Comparison of ENCODE assay signal across 23 cellular contexts in the genomic region with DNA sequence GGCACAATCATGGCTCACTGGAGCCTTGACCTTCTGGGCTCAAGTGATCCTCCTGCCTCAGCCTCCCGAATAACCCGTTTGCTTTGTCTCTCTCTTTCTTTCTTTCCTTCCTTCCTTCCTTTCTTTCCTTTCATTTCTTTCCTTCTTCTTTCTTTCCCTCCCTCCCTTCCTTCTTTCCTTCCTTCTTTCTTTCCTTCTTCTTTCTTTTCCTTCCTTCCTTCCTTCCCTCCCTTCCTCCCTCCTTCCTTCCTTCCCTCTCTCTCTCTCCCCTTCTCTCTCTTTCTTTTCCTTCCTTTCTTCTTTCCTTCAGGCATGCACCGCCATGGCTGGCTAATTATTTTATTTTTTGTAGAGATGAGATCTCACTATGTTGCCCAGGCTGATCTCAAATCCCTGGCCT. TPM values are rescaled to one million over a fixed set of nuclear protein-coding genes. Genes with fewer than 3 reads are reported as not detected.
DNase-seq lines count a peak whose midpoint lies in the region; ATAC-seq, FAIRE-seq and TF ChIP-seq lines count a peak whose summit lies in the region.
"Had no signal": no experiment of that assay in that cellular context is flagged by ENCODE, and none has a peak within 500 bp of the region (broad histone marks: within the 10 kb centered on the region; RNA-seq: fewer than 3 reads in every experiment).

No MANE protein-coding gene starts in this region.

- H4K20me1 ChIP-seq in astrocyte (ENCODE audit: insufficient read depth, low read length): no peaks in the 10 kb centered on the region
- H4K20me1 ChIP-seq: BLaER1 had no signal

- no peak for ATAC-seq in stimulated activated naive CD8-positive, alpha-beta T cell treated with anti-CD3 and anti-CD28 coated beads, Interleukin-15, Interleukin-2, amounts not matched to agents 100 U/mL and 50 U/mL, for 24 hours

- H3K4me3 ChIP-seq in HEK293 (ENCODE audit: low read depth, low read length) (no peak overlapping the region), astrocyte (ENCODE audit: insufficient read depth, low read depth, low read length) (no peak overlapping the region)
- H3K4me3 ChIP-seq: BLaER1 had no signal

- H3K4me1 ChIP-seq in HEK293 (ENCODE audit: control insufficient read depth, insufficient read depth, low read length): no peaks in the 10 kb centered on the region
- no peaks in the 10 kb centered on the region for H3K4me1 ChIP-seq in astrocyte (ENCODE audit: insufficient read depth, low read length)
- H3K4me1 ChIP-seq: BE2C had no signal

- POLR2A ChIA-PET in HEK293 (lab: Yijun Ruan, JAX): no interaction called here

- H3K27me3 Mint-ChIP-seq in astrocyte (ENCODE audit: low read depth, unreplicated experiment) (peaks cover 9% of the 10 kb centered on the region), glutamatergic neuron (ENCODE audit: unreplicated experiment) (peaks cover 6% of the 10 kb centered on the region)

- H3K27ac ChIP-seq in HEK293 (ENCODE audit: extremely low read depth, low read depth, low read length) (no peak overlapping the region), astrocyte (ENCODE audit: low read depth, low read length) (no peak overlapping the region)
- H3K27ac ChIP-seq: BLaER1 had no signal

- H3K9me3 Mint-ChIP-seq in astrocyte (ENCODE audit: unreplicated experiment) (peaks cover 19% of the 10 kb centered on the region), glutamatergic neuron (ENCODE audit: unreplicated experiment) (peaks cover 21% of the 10 kb centered on the region)

- H3K36me3 Mint-ChIP-seq in astrocyte (ENCODE audit: low read depth, unreplicated experiment) (peaks cover 2% of the 10 kb centered on the region), glutamatergic neuron (ENCODE audit: unreplicated experiment) (peaks cover 19% of the 10 kb centered on the region)
- H3K36me3 Mint-ChIP-seq: CD14-positive monocyte; CD4-positive, alpha-beta memory T cell; CD4-positive, CD25-positive, alpha-beta regulatory T cell; CD8-positive, alpha-beta memory T cell had no signal

- H3K27ac Mint-ChIP-seq in astrocyte (ENCODE audit: unreplicated experiment) (peak overlapping the region; percentile 91), glutamatergic neuron (ENCODE audit: unreplicated experiment) (peak overlapping the region; percentile 82)
- H3K27ac Mint-ChIP-seq: CD14-positive monocyte; CD4-positive, alpha-beta memory T cell; CD4-positive, CD25-positive, alpha-beta regulatory T cell; CD8-positive, alpha-beta memory T cell had no signal

- H3K9me3 ChIP-seq in HEK293 (ENCODE audit: control insufficient read depth, insufficient read depth, low read depth, low read length) (no peaks in the 10 kb centered on the region), astrocyte (ENCODE audit: insufficient read depth, low read depth, low read length) (peaks cover 3% of the 10 kb centered on the region)
- H3K9me3 ChIP-seq: BE2C had no signal

- TF ChIP-seq CTCF in HEK293 (tag by site-specific recombination; IDR thresholded peaks at IDR 0.05): no peak
- no peak for TF ChIP-seq CTCF in astrocyte (IDR thresholded peaks at IDR 0.05; ENCODE audit: insufficient read depth, low read depth, low read length)
- no peak for TF ChIP-seq CTCF in glutamatergic neuron (IDR thresholded peaks at IDR 0.05; ENCODE audit: partially characterized antibody, unreplicated experiment)

- no peaks in the 10 kb centered on the region for H3K79me2 ChIP-seq in astrocyte (ENCODE audit: insufficient read depth, low read length)

- CTCF ChIA-PET in HEK293 (lab: Yijun Ruan, JAX): no interaction called here

- FAIRE-seq in astrocyte (lab: Jason Lieb, UNC): no peak
- FAIRE-seq: A204.1, G401.6, GM12891, GM19239 had no signal

- no peaks in the 10 kb centered on the region for H3K27me3 ChIP-seq in astrocyte (ENCODE audit: insufficient read depth, low read length)
- H3K27me3 ChIP-seq: BE2C, BLaER1 had no signal

- peaks cover 17% of the 10 kb centered on the region for H3K4me1 Mint-ChIP-seq in astrocyte (ENCODE audit: low read depth, unreplicated experiment)
- H3K4me1 Mint-ChIP-seq in glutamatergic neuron (ENCODE audit: low read depth, unreplicated experiment): peaks cover 18% of the 10 kb centered on the region
- H3K4me1 Mint-ChIP-seq: CD14-positive monocyte; CD4-positive, alpha-beta memory T cell; CD4-positive, CD25-positive, alpha-beta regulatory T cell; CD8-positive, alpha-beta memory T cell had no signal

- no peak overlapping the region for H2AFZ ChIP-seq in astrocyte (ENCODE audit: low read depth, low read length)

- H3K36me3 ChIP-seq in HEK293 (ENCODE audit: control insufficient read depth in 2 of 2, insufficient read depth in 1 of 2, low read length in 2 of 2): no peaks in the 10 kb centered on the region
- H3K36me3 ChIP-seq in astrocyte (ENCODE audit: insufficient read depth, low read length): no peaks in the 10 kb centered on the region
- H3K36me3 ChIP-seq: BE2C, BLaER1 had no signal

- H3K9ac ChIP-seq in astrocyte (ENCODE audit: low read length): no peak overlapping the region
- H3K9ac ChIP-seq: BLaER1 had no signal

- DNase-seq in astrocyte (ENCODE audit: low read depth) (no peak), glutamatergic neuron (no peak), DMS153 treated with DMSO at 0.1 percent for 48 hours (lab: John Stamatoyannopoulos, UW; ENCODE audit: unreplicated experiment) (no peak), amygdala (lab: John Stamatoyannopoulos, UW) (no peak), NCI-H82 treated with DMSO at 0.1 percent for 48 hours (lab: John Stamatoyannopoulos, UW; ENCODE audit: unreplicated experiment) (no peak)
- no peak for DNase-seq in stimulated activated naive CD8-positive, alpha-beta T cell treated with anti-CD3 and anti-CD28 coated beads, Interleukin-15, Interleukin-2, amounts not matched to agents 100 U/mL and 50 U/mL, for 24 hours
- DNase-seq: 8988T; ACHN; BE2C; C1 segment of cervical spinal cord; CD4-positive, alpha-beta memory T cell; CD4-positive, CD25-positive, alpha-beta regulatory T cell; CD8-positive, alpha-beta memory T cell; COR-L47; DMS153; GF-D8 had no signal

- no peak overlapping the region for H3K4me3 Mint-ChIP-seq in astrocyte (ENCODE audit: unreplicated experiment)
- H3K4me3 Mint-ChIP-seq in glutamatergic neuron (ENCODE audit: unreplicated experiment): no peak overlapping the region
- H3K4me3 Mint-ChIP-seq: CD14-positive monocyte; CD4-positive, alpha-beta memory T cell; CD4-positive, CD25-positive, alpha-beta regulatory T cell; CD8-positive, alpha-beta memory T cell had no signal

- H3K4me2 ChIP-seq in astrocyte (ENCODE audit: low read length): no peak overlapping the region

TF ChIP-seq in HEK293, 187 proteins besides CTCF, POLR2A, EP300 and RAD21:
- TF ChIP-seq WT1 (tag by site-specific recombination; IDR thresholded peaks at IDR 0.05) (no peak), ZNF121 (tag by site-specific recombination; IDR thresholded peaks at IDR 0.05) (0 out of 2 replicates have a peak, but pooled peaks have one; percentile 33), ZNF366 (tag by site-specific recombination; conservative IDR thresholded peaks at IDR 0.05) (peak; percentile 96), ZNF701 (tag by site-specific recombination; IDR thresholded peaks at IDR 0.05) (no peak)
- TF ChIP-seq, protein P1, sequence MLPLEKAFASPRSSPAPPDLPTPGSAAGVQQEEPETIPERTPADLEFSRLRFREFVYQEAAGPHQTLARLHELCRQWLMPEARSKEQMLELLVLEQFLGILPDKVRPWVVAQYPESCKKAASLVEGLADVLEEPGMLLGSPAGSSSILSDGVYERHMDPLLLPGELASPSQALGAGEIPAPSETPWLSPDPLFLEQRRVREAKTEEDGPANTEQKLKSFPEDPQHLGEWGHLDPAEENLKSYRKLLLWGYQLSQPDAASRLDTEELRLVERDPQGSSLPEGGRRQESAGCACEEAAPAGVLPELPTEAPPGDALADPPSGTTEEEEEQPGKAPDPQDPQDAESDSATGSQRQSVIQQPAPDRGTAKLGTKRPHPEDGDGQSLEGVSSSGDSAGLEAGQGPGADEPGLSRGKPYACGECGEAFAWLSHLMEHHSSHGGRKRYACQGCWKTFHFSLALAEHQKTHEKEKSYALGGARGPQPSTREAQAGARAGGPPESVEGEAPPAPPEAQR (tag by site-specific recombination; IDR thresholded peaks at IDR 0.05): no peak

RNA-seq across cellular contexts. Expression of a gene that starts 57.9 kb away (rescaled TPM):
- total RNA-seq in astrocyte (2.4 and 4.2 TPM in 2 replicates), glutamatergic neuron (ENCODE audit: unreplicated experiment) (81.2 TPM)
- total RNA-seq: CD4-positive, alpha-beta memory T cell; CD4-positive, CD25-positive, alpha-beta regulatory T cell; CD8-positive, alpha-beta memory T cell had no signal

Comparison
In these comparisons a context has a peak if more than half of its experiments do, and no peak if none do; other contexts are left out.
1. RNA of a gene that starts 57.9 kb away (total RNA-seq): 81.2 TPM in glutamatergic neuron (single experiment); 2.4 to 4.2 TPM in astrocyte; every median in the first group is over 10 times any median in the second.